8 cellular contexts compared by ENCODE assay signal in the genomic region with DNA sequence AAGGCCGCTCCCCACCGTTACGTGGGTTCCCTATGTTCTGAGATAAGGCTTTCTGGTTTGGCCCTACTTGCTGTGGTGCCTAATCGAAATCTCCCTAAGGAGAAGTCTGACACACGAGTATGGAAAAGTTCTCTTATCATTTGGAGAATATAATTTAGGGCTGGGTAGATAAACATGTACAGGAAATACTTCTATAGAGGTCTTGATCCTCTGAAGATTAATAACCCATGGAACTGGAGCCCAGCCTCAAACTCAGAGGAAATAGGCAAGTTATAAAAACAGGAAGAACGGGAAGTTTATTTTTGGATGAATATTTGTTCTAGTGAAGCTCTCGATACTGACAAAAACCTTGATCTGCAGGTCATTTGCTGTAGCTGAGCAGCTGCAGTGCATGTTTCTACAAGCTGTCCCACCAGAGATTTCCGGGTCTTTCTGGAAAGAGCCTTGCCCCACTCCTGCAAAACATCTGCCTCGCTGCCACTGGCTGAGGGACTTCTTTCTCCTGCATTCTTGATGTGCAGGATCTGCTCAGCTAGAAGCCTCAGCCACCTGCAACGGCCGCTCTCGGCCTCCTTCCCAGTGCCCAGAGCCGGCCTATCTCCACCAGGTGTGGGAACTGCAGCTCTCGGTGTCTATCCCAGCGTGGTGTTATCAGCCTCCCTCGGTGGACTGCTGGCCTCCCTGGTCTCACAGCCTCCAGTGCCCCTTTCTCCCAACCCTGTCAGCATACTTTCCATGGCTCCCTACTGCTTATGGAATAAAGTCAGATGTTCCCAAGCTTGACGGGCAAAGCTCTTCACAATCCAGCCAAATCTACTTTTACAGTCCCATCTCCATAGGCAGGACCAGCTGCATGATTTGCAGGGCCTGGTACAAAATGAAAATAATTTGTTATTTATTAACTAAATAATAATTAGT. TPM values are rescaled to one million over a fixed set of nuclear protein-coding genes. Genes with fewer than 3 reads are reported as not detected.
DNase-seq lines count a peak whose midpoint lies in the region; ATAC-seq, FAIRE-seq and TF ChIP-seq lines count a peak whose summit lies in the region.

No MANE protein-coding gene starts in this region.

- H3K27me3 ChIP-seq in astrocyte (ENCODE audit: insufficient read depth, low read length) = no peaks in the 10 kb centered on the region
- no peaks in the 10 kb centered on the region for H3K27me3 ChIP-seq in keratinocyte (ENCODE audit: control insufficient read depth, extremely low read depth, insufficient read depth, low read length)

- H3K4me3 ChIP-seq in HEK293 (ENCODE audit: low read depth, low read length) (no peak overlapping the region), astrocyte (ENCODE audit: insufficient read depth, low read depth, low read length) (peak overlapping the region; percentile 26), keratinocyte (ENCODE audit: control insufficient read depth in 2 of 3, extremely low read depth in 1 of 3, insufficient read depth in 2 of 3, low read depth in 1 of 3, low read length in 3 of 3) (peak overlapping the region in 2 of 3 experiments; percentile 36 to 62)

- TF ChIP-seq CTCF in HEK293 (tag by site-specific recombination; IDR thresholded peaks at IDR 0.05) = no peak
- no peak for TF ChIP-seq CTCF in astrocyte (IDR thresholded peaks at IDR 0.05; ENCODE audit: insufficient read depth, low read depth, low read length)
- TF ChIP-seq CTCF in keratinocyte (optimal IDR thresholded peaks at IDR 0.05 in 1 of 3, IDR thresholded peaks at IDR 0.05 in 1 of 3, conservative IDR thresholded peaks at IDR 0.05 in 1 of 3; ENCODE audit: extremely low read depth in 1 of 3, insufficient read depth in 2 of 3, low read length in 3 of 3) = no peak

- no peak for FAIRE-seq in astrocyte (lab: Jason Lieb, UNC)
- FAIRE-seq in keratinocyte (lab: Jason Lieb, UNC) = no peak

- no peak for ATAC-seq in stimulated activated naive B cell treated with anti-CD40 and anti-IgM and Interleukin-4, amounts not matched to agents 10 μg/mL and 1 μg/mL and 100 μg/mL, for 72 hours (replicated peaks)
- no peak for ATAC-seq in activated naive CD4-positive, alpha-beta T cell treated with anti-CD3 and anti-CD28 coated beads, Interleukin-2, amount 50 U/mL, for 72 hours
- ATAC-seq in HG02884 (IDR thresholded peaks at IDR 0.05; ENCODE audit: unreplicated experiment) = no peak

- H4K20me1 ChIP-seq in astrocyte (ENCODE audit: insufficient read depth, low read length) (peaks cover 81% of the 10 kb centered on the region), keratinocyte (ENCODE audit: control insufficient read depth, extremely low read depth, insufficient read depth, low read length) (peaks cover 2% of the 10 kb centered on the region)

- no peak overlapping the region for H2AFZ ChIP-seq in astrocyte (ENCODE audit: low read depth, low read length)
- H2AFZ ChIP-seq in keratinocyte (ENCODE audit: control insufficient read depth, low read length) = no peak overlapping the region

- peak overlapping the region; percentile 47 for H3K27ac Mint-ChIP-seq in astrocyte (ENCODE audit: unreplicated experiment)
- peak overlapping the region; percentile 90 for H3K27ac Mint-ChIP-seq in stimulated activated naive B cell treated with anti-CD40 and anti-IgM and Interleukin-4, amounts not matched to agents 10 μg/mL and 1 μg/mL and 100 μg/mL, for 72 hours
- H3K27ac Mint-ChIP-seq in activated naive CD4-positive, alpha-beta T cell treated with anti-CD3 and anti-CD28 coated beads, Interleukin-2, amount 50 U/mL, for 72 hours = no peak overlapping the region

- peak overlapping the region; percentile 66 for H3K9ac ChIP-seq in astrocyte (ENCODE audit: low read length)
- H3K9ac ChIP-seq in keratinocyte (ENCODE audit: control insufficient read depth, extremely low read depth, insufficient read depth, low read length) = peak overlapping the region; percentile 78

- peak overlapping the region; percentile 31 for H3K4me3 Mint-ChIP-seq in astrocyte (ENCODE audit: unreplicated experiment)
- H3K4me3 Mint-ChIP-seq in stimulated activated naive B cell treated with anti-CD40 and anti-IgM and Interleukin-4, amounts not matched to agents 10 μg/mL and 1 μg/mL and 100 μg/mL, for 72 hours = peak overlapping the region; percentile 27 to 48

- H3K9me3 ChIP-seq in HEK293 (ENCODE audit: control insufficient read depth, insufficient read depth, low read depth, low read length) (no peaks in the 10 kb centered on the region), astrocyte (ENCODE audit: insufficient read depth, low read depth, low read length) (no peaks in the 10 kb centered on the region), keratinocyte (ENCODE audit: control insufficient read depth, low read depth, low read length) (no peaks in the 10 kb centered on the region)

- DNase-seq in astrocyte (ENCODE audit: low read depth) (peak; percentile 52), keratinocyte (ENCODE audit: low read depth, low spot score) (no peak), DMS114 treated with DMSO at 0.1 percent for 48 hours (lab: John Stamatoyannopoulos, UW; ENCODE audit: unreplicated experiment) (no peak), iPS-NIHi11 (ENCODE audit: low spot score) (no peak)
- no peak for DNase-seq in stimulated activated naive B cell treated with anti-CD40 and anti-IgM and Interleukin-4, amounts not matched to agents 10 μg/mL and 1 μg/mL and 100 μg/mL, for 72 hours
- DNase-seq in activated naive CD4-positive, alpha-beta T cell treated with anti-CD3 and anti-CD28 coated beads, Interleukin-2, amount 50 U/mL, for 72 hours (ENCODE audit: low spot score in 2 of 2) = no peak

- peaks cover 70% of the 10 kb centered on the region for H3K79me2 ChIP-seq in astrocyte (ENCODE audit: insufficient read depth, low read length)
- peaks cover 60% of the 10 kb centered on the region for H3K79me2 ChIP-seq in keratinocyte (ENCODE audit: control insufficient read depth, insufficient read depth, low read length)

- peak overlapping the region; percentile 58; the same call in 1 of the 2 replicates for H3K27ac ChIP-seq in HEK293 (ENCODE audit: extremely low read depth, low read depth, low read length)
- peak overlapping the region; percentile 79 for H3K27ac ChIP-seq in astrocyte (ENCODE audit: low read depth, low read length)
- peak overlapping the region; percentile 92 for H3K27ac ChIP-seq in keratinocyte (ENCODE audit: control insufficient read depth, insufficient read depth, low read length)

- H3K9me1 ChIP-seq in keratinocyte (ENCODE audit: control insufficient read depth, extremely low read depth, insufficient read depth, low read length) = peaks cover 7% of the 10 kb centered on the region

- peaks cover 6% of the 10 kb centered on the region for H3K36me3 Mint-ChIP-seq in astrocyte (ENCODE audit: low read depth, unreplicated experiment)
- peaks cover 5 to 12% of the 10 kb centered on the region in 2 donors for H3K36me3 Mint-ChIP-seq in stimulated activated naive B cell treated with anti-CD40 and anti-IgM and Interleukin-4, amounts not matched to agents 10 μg/mL and 1 μg/mL and 100 μg/mL, for 72 hours
- no peaks in the 10 kb centered on the region for H3K36me3 Mint-ChIP-seq in activated naive CD4-positive, alpha-beta T cell treated with anti-CD3 and anti-CD28 coated beads, Interleukin-2, amount 50 U/mL, for 72 hours

- H3K4me2 ChIP-seq in astrocyte (ENCODE audit: low read length) = peak overlapping the region; percentile 76
- peak overlapping the region; percentile 87 for H3K4me2 ChIP-seq in keratinocyte (ENCODE audit: control insufficient read depth, extremely low read depth, insufficient read depth, low read depth, low read length)

- POLR2A ChIA-PET in HEK293 (lab: Yijun Ruan, JAX) = interaction anchor here (0.6 to 1.9 kb wide), 8 partner anchors 24 to 1350 kb away, joined by 3 to 9 read pairs (median 5); a partner anchor contains a TSS

- H3K27me3 Mint-ChIP-seq in astrocyte (ENCODE audit: low read depth, unreplicated experiment) = no peaks in the 10 kb centered on the region
- no peaks in the 10 kb centered on the region for H3K27me3 Mint-ChIP-seq in stimulated activated naive B cell treated with anti-CD40 and anti-IgM and Interleukin-4, amounts not matched to agents 10 μg/mL and 1 μg/mL and 100 μg/mL, for 72 hours

- no peaks in the 10 kb centered on the region for H3K9me3 Mint-ChIP-seq in astrocyte (ENCODE audit: unreplicated experiment)
- peaks cover 0 to 3% of the 10 kb centered on the region in 2 donors for H3K9me3 Mint-ChIP-seq in stimulated activated naive B cell treated with anti-CD40 and anti-IgM and Interleukin-4, amounts not matched to agents 10 μg/mL and 1 μg/mL and 100 μg/mL, for 72 hours
- no peaks in the 10 kb centered on the region for H3K9me3 Mint-ChIP-seq in activated naive CD4-positive, alpha-beta T cell treated with anti-CD3 and anti-CD28 coated beads, Interleukin-2, amount 50 U/mL, for 72 hours

- H3K4me1 ChIP-seq in HEK293 (ENCODE audit: control insufficient read depth, insufficient read depth, low read length) (peaks cover 12% of the 10 kb centered on the region), astrocyte (ENCODE audit: insufficient read depth, low read length) (peaks cover 45% of the 10 kb centered on the region), keratinocyte (ENCODE audit: control insufficient read depth, extremely low read depth, insufficient read depth, low read length) (peaks cover 87% of the 10 kb centered on the region)

- dilution Hi-C loops in keratinocyte (cut with MboI; ENCODE audit: extremely low pct_ligation_motif_present, low sequenced_read_pairs) = no loop called here

- H3K36me3 ChIP-seq in HEK293 (ENCODE audit: control insufficient read depth in 2 of 2, insufficient read depth in 1 of 2, low read length in 2 of 2) = no peaks in the 10 kb centered on the region
- no peaks in the 10 kb centered on the region for H3K36me3 ChIP-seq in astrocyte (ENCODE audit: insufficient read depth, low read length)
- peaks cover 2 to 16% of the 10 kb centered on the region in 2 experiments for H3K36me3 ChIP-seq in keratinocyte (ENCODE audit: control insufficient read depth in 2 of 2, extremely low read depth in 1 of 2, insufficient read depth in 2 of 2, low read length in 2 of 2)

- CTCF ChIA-PET in HEK293 (lab: Yijun Ruan, JAX) = interaction anchor here (0.6 to 2.8 kb wide), 11 partner anchors 11 to 172 kb away, joined by 3 to 8 read pairs (median 4); no protein-coding TSS in a partner anchor

- peaks cover 76% of the 10 kb centered on the region for H3K4me1 Mint-ChIP-seq in astrocyte (ENCODE audit: low read depth, unreplicated experiment)
- peaks cover 65 to 84% of the 10 kb centered on the region in 2 donors for H3K4me1 Mint-ChIP-seq in stimulated activated naive B cell treated with anti-CD40 and anti-IgM and Interleukin-4, amounts not matched to agents 10 μg/mL and 1 μg/mL and 100 μg/mL, for 72 hours

RNA-seq across cellular contexts. Expression of a gene that starts 48.6 kb away (rescaled TPM):
- 47.3 and 55.2 TPM in 2 replicates for total RNA-seq in astrocyte
- 19.3 to 49.0 TPM (median 26.8 TPM) in 3 replicates for polyA plus RNA-seq in keratinocyte
- polyA plus RNA-seq in keratinocyte (2011; ENCODE audit: low read depth) = 12.5 TPM
- polyA plus RNA-seq in keratinocyte (2011; cell fraction: cytosol; rRNA removed) = 35.1 and 48.4 TPM in 2 replicates
- 60.5 and 62.9 TPM in 2 replicates for polyA plus RNA-seq in keratinocyte (2011; cell fraction: nucleus; rRNA removed)
- polyA plus RNA-seq in keratinocyte (2012; ENCODE audit: low replicate concordance) = 13.7 and 34.9 TPM in 2 replicates
- polyA minus RNA-seq in keratinocyte = 25.3 to 97.0 TPM (median 30.5 TPM) in 3 replicates
- 39.7 TPM for polyA minus RNA-seq in keratinocyte (2011; cell fraction: cytosol; rRNA and poly(A)+ RNA removed)
- 35.9 and 60.3 TPM in 2 replicates for polyA minus RNA-seq in keratinocyte (2011; cell fraction: nucleus; rRNA and poly(A)+ RNA removed)
- 1 to 10 TPM; 3.5 to 8.3 TPM for total RNA-seq in activated naive CD4-positive, alpha-beta T cell treated with anti-CD3 and anti-CD28 coated beads, Interleukin-2, amount 50 U/mL, for 72 hours

Comparison
In these comparisons a context has a peak if more than half of its experiments do, and no peak if none do; other contexts are left out.
1. H3K27ac Mint-ChIP-seq: peak in astrocyte (single experiment) and stimulated activated naive B cell treated with anti-CD40 and anti-IgM and Interleukin-4, amounts not matched to agents 10 μg/mL and 1 μg/mL and 100 μg/mL, for 72 hours (single experiment); none in activated naive CD4-positive, alpha-beta T cell treated with anti-CD3 and anti-CD28 coated beads, Interleukin-2, amount 50 U/mL, for 72 hours (0 of 2).
2. Peak in every context shown above with its lines, with median percentiles within 50 percentile points of each other: H3K27ac ChIP-seq.